8 cellular contexts compared by ENCODE assay signal in the genomic region with DNA sequence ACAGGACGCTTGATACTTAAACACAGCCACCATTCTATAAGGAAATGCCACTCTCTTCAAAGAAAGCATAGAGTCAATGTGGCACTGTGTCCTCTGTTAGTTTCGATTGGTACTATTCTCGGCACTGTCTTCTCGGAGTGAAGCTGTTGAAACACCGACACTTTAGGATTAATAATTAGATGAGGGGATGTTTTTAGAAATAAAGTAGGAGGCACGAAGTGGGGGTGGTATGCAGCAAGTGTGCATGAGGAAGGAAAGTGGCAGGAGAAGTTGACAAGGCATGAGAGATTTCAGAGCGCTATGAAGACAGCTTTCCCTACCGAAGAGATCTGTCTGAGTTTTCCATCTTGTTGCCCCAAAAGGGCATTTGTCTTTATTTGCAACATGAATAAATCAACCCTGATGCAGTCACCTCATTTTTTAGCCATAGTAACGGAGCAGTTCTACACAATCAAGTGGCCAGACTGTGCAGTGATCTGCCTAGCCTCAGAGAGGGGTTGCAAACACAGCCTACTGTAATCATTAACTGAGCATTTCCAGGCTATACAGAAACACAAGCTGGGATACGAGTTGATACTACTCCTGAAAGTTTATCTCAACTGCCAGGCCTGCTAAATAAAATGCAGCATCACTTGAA. TPM values are rescaled to one million over a fixed set of nuclear protein-coding genes. Genes with fewer than 3 reads are reported as not detected.
DNase-seq lines count a peak whose midpoint lies in the region; ATAC-seq and TF ChIP-seq lines count a peak whose summit lies in the region.

No MANE protein-coding gene starts in this region.

- ATAC-seq in activated CD8-positive, alpha-beta memory T cell treated with anti-CD3 and anti-CD28 coated beads, Interleukin-2, amount 10 ng/mL, durations not matched to agents 7 days and 5 days: peak; percentile 34

- H4K20me1 ChIP-seq in hepatocyte (ENCODE audit: insufficient read depth, poor library complexity, severe bottlenecking): no peaks in the 10 kb centered on the region

- no peak overlapping the region for H2AFZ ChIP-seq in hepatocyte

- peak overlapping the region; percentile 82 for H3K4me3 Mint-ChIP-seq in activated CD8-positive, alpha-beta memory T cell treated with anti-CD3 and anti-CD28 coated beads, Interleukin-2, amount 10 ng/mL, durations not matched to agents 7 days and 5 days

- no peaks in the 10 kb centered on the region for H3K9me2 ChIP-seq in hepatocyte (replicated peaks; ENCODE audit: insufficient read depth)

- H3K9me3 ChIP-seq in SK-N-MC (ENCODE audit: low read depth, low read length) (no peaks in the 10 kb centered on the region), hepatocyte (ENCODE audit: low read depth) (no peaks in the 10 kb centered on the region), subcutaneous abdominal adipose tissue (ENCODE audit: control insufficient read depth in 5 of 5, low read length in 5 of 5) (no peaks in the 10 kb centered on the region), WERI-Rb-1 (ENCODE audit: severe bottlenecking) (no peaks in the 10 kb centered on the region)

- 60% methylated on average over 10 of the region's 10 CpGs for WGBS in hepatocyte (ENCODE audit: low lambda C conversion rate, missing lambda C conversion rate)

- peaks cover 45% of the 10 kb centered on the region for H3K36me3 Mint-ChIP-seq in activated CD8-positive, alpha-beta memory T cell treated with anti-CD3 and anti-CD28 coated beads, Interleukin-2, amount 10 ng/mL, durations not matched to agents 7 days and 5 days

- no peak for TF ChIP-seq CTCF in hepatocyte (IDR thresholded peaks at IDR 0.05; ENCODE audit: poor library complexity)
- no peak for TF ChIP-seq CTCF in GM20000 (IDR thresholded peaks at IDR 0.05; ENCODE audit: extremely low read depth, missing control alignments)
- no peak for TF ChIP-seq CTCF in WERI-Rb-1 (IDR thresholded peaks at IDR 0.05; ENCODE audit: low read depth, low read length)

- H3K36me3 ChIP-seq in SK-N-MC (ENCODE audit: insufficient read depth, low read length): no peaks in the 10 kb centered on the region
- H3K36me3 ChIP-seq in hepatocyte (replicated peaks; ENCODE audit: insufficient read depth, low read depth): no peaks in the 10 kb centered on the region
- H3K36me3 ChIP-seq in subcutaneous abdominal adipose tissue (ENCODE audit: control insufficient read depth in 5 of 5, insufficient read depth in 5 of 5, low read length in 5 of 5): no peaks in the 10 kb centered on the region
- peaks cover 7% of the 10 kb centered on the region for H3K36me3 ChIP-seq in WERI-Rb-1

- peak overlapping the region; percentile 56 for H3K4me2 ChIP-seq in hepatocyte

- peaks cover 6% of the 10 kb centered on the region for H3K79me2 ChIP-seq in hepatocyte

- DNase-seq in activated CD8-positive, alpha-beta memory T cell treated with anti-CD3 and anti-CD28 coated beads, Interleukin-2, amount 10 ng/mL, durations not matched to agents 7 days and 5 days: peak; percentile 42
- DNase-seq in activated CD8-positive, alpha-beta memory T cell treated with anti-CD3 and anti-CD28 coated beads, Interleukin-2, amount 50 U/mL, for 48 hours: no peak
- DNase-seq in SK-N-MC (ENCODE audit: low read depth, low spot score) (no peak), hepatocyte (ENCODE audit: low spot score) (no peak), GM20000 (ENCODE audit: low spot score) (no peak), WERI-Rb-1 (no peak)
- DNase-seq in NK-92 treated with Interleukin-12 subunit alpha and Interleukin-12 subunit beta, amount 100 ng/mL, for 24 hours (lab: John Stamatoyannopoulos, UW): no peak

- H3K4me1 Mint-ChIP-seq in activated CD8-positive, alpha-beta memory T cell treated with anti-CD3 and anti-CD28 coated beads, Interleukin-2, amount 10 ng/mL, durations not matched to agents 7 days and 5 days: peaks cover 76% of the 10 kb centered on the region

- 0 out of 2 replicates have a peak overlapping the region, but pooled peaks have one; percentile 3 for H3K4me3 ChIP-seq in SK-N-MC
- H3K4me3 ChIP-seq in hepatocyte: no peak overlapping the region
- H3K4me3 ChIP-seq in subcutaneous abdominal adipose tissue (ENCODE audit: low read depth in 1 of 5, low read length in 5 of 5): peak overlapping the region in 4 of 5 donors; percentile 6 to 53 (median 31)
- H3K4me3 ChIP-seq in WERI-Rb-1 (ENCODE audit: low read depth, low read length): no peak overlapping the region

- peak overlapping the region; percentile 99 for H3K27ac Mint-ChIP-seq in activated CD8-positive, alpha-beta memory T cell treated with anti-CD3 and anti-CD28 coated beads, Interleukin-2, amount 10 ng/mL, durations not matched to agents 7 days and 5 days

- H3K4me1 ChIP-seq in hepatocyte (ENCODE audit: insufficient read depth) (peaks cover 18% of the 10 kb centered on the region), subcutaneous abdominal adipose tissue (ENCODE audit: control insufficient read depth in 5 of 5, insufficient read depth in 5 of 5, low read length in 5 of 5) (peaks cover 0 to 23% (median 7%) of the 10 kb centered on the region in 5 donors)

- no peaks in the 10 kb centered on the region for H3K27me3 ChIP-seq in hepatocyte
- peaks cover 0 to 2% (median 0%) of the 10 kb centered on the region in 5 donors for H3K27me3 ChIP-seq in subcutaneous abdominal adipose tissue (ENCODE audit: control insufficient read depth in 5 of 5, insufficient read depth in 4 of 5, low read length in 5 of 5)
- no peaks in the 10 kb centered on the region for H3K27me3 ChIP-seq in WERI-Rb-1 (ENCODE audit: insufficient read depth, low read depth, severe bottlenecking)

- no peaks in the 10 kb centered on the region for H3K9me3 Mint-ChIP-seq in activated CD8-positive, alpha-beta memory T cell treated with anti-CD3 and anti-CD28 coated beads, Interleukin-2, amount 10 ng/mL, durations not matched to agents 7 days and 5 days (ENCODE audit: low read depth)

- H3K27me3 Mint-ChIP-seq in activated CD8-positive, alpha-beta memory T cell treated with anti-CD3 and anti-CD28 coated beads, Interleukin-2, amount 10 ng/mL, durations not matched to agents 7 days and 5 days: no peaks in the 10 kb centered on the region

- CTCF ChIA-PET in activated CD8-positive, alpha-beta memory T cell treated with anti-CD3 and anti-CD28 coated beads, Interleukin-2, amount 10 ng/mL, durations not matched to agents 7 days and 5 days (lab: Charles Lee): interaction anchor here (1.1 to 5.9 kb wide), 7 partner anchors 10 to 136 kb away, joined by 3 to 49 read pairs (median 7); no protein-coding TSS in a partner anchor

- H3K27ac ChIP-seq in SK-N-MC: no peak overlapping the region
- H3K27ac ChIP-seq in hepatocyte: no peak overlapping the region
- H3K27ac ChIP-seq in subcutaneous abdominal adipose tissue (ENCODE audit: low read depth, low read length): no peak overlapping the region
- no peak overlapping the region for H3K27ac ChIP-seq in WERI-Rb-1

- H3K9ac ChIP-seq in SK-N-MC (ENCODE audit: insufficient read length) (no peak overlapping the region), subcutaneous abdominal adipose tissue (ENCODE audit: low read length in 5 of 5) (no peak overlapping the region)

RNA-seq across cellular contexts. Expression of a gene that starts 8.3 kb away (rescaled TPM):
- total RNA-seq in activated CD8-positive, alpha-beta memory T cell treated with anti-CD3 and anti-CD28 coated beads, Interleukin-2, amount 10 ng/mL, durations not matched to agents 7 days and 5 days: 10 to 100 TPM; 66.9 to 67.5 TPM
- total RNA-seq in hepatocyte: 2.6 and 3.0 TPM in 2 replicates
- polyA plus RNA-seq in hepatocyte: 0.60 and 0.64 TPM in 2 replicates

Comparison
In these comparisons a context has a peak if more than half of its experiments do, and no peak if none do; other contexts are left out.
1. H3K4me3 ChIP-seq: peak in SK-N-MC (single experiment) and subcutaneous abdominal adipose tissue (4 of 5); none in hepatocyte (single experiment) and WERI-Rb-1 (single experiment).
2. RNA of a gene that starts 8.3 kb away (total RNA-seq): 66.9 to 67.5 TPM in activated CD8-positive, alpha-beta memory T cell treated with anti-CD3 and anti-CD28 coated beads, Interleukin-2, amount 10 ng/mL, durations not matched to agents 7 days and 5 days; 2.6 to 3.0 TPM in hepatocyte; every median in the first group is over 10 times any median in the second.